ENCODE assay signal across 21 cellular contexts in genomic region chr19:10600149-10600548, GRCh38. TPM values are rescaled to one million over a fixed set of nuclear protein-coding genes. Genes with fewer than 3 reads are reported as not detected.
"Had no signal": no experiment of that assay in that cellular context is flagged by ENCODE, and none has a peak within 500 bp of the region (broad histone marks: within the 10 kb centered on the region; RNA-seq: fewer than 3 reads in every experiment).

No MANE protein-coding gene starts in this region.

- H3K27me3 ChIP-seq: neutrophil, right lobe of liver, testis, tibial nerve had no signal

- H3K36me3 ChIP-seq: neutrophil, right lobe of liver had no signal

- H3K36me3 Mint-ChIP-seq: natural killer cell had no signal

- H3K27me3 Mint-ChIP-seq: stimulated activated memory B cell treated with anti-CD40 and anti-IgM and Interleukin-4, amounts not matched to agents 10 μg/mL and 1 μg/mL and 100 μg/mL, for 72 hours; stimulated activated naive CD8-positive, alpha-beta T cell treated with anti-CD3 and anti-CD28 coated beads, Interleukin-15, Interleukin-2, amounts not matched to agents 100 ng/mL and 50 ng/mL, for 24 hours had no signal

- H3K27ac Mint-ChIP-seq: endodermal cell; natural killer cell; stimulated activated memory B cell treated with anti-CD40 and anti-IgM and Interleukin-4, amounts not matched to agents 10 μg/mL and 1 μg/mL and 100 μg/mL, for 72 hours; stimulated activated naive CD8-positive, alpha-beta T cell treated with anti-CD3 and anti-CD28 coated beads, Interleukin-15, Interleukin-2, amounts not matched to agents 100 ng/mL and 50 ng/mL, for 24 hours had no signal

- H3K9me3 Mint-ChIP-seq: endodermal cell; natural killer cell; stimulated activated memory B cell treated with anti-CD40 and anti-IgM and Interleukin-4, amounts not matched to agents 10 μg/mL and 1 μg/mL and 100 μg/mL, for 72 hours; stimulated activated naive CD8-positive, alpha-beta T cell treated with anti-CD3 and anti-CD28 coated beads, Interleukin-15, Interleukin-2, amounts not matched to agents 100 ng/mL and 50 ng/mL, for 24 hours had no signal

- H3K4me3 ChIP-seq: coronary artery, psoas muscle, right lobe of liver, testis, tibial nerve had no signal

- H3K27ac ChIP-seq: coronary artery, neutrophil, psoas muscle, right lobe of liver, testis had no signal

- H3K9me3 ChIP-seq: neutrophil, psoas muscle, right lobe of liver, testis, tibial nerve had no signal

- DNase-seq: effector CD4-positive, alpha-beta T cell; endodermal cell; erythroblast; foreskin melanocyte; head of caudate nucleus; hippocampal formation; mammary epithelial cell; natural killer cell; psoas muscle; retina; right lobe of liver; stimulated activated CD4-positive, alpha-beta T cell treated with anti-CD3 and anti-CD28 coated beads, Interleukin-1b, Interleukin-23, amount 100 ng/mL, for 48 hours; stimulated activated CD4-positive, alpha-beta T cell treated with anti-CD3 and anti-CD28 coated beads, Interleukin-4, amount 100 ng/mL, for 24 hours; testis had no signal

- ATAC-seq: natural killer cell; psoas muscle; right lobe of liver; stimulated activated memory B cell treated with anti-CD40 and anti-IgM and Interleukin-4, amounts not matched to agents 10 μg/mL and 1 μg/mL and 100 μg/mL, for 72 hours had no signal

- H3K4me3 Mint-ChIP-seq: endodermal cell; natural killer cell; stimulated activated memory B cell treated with anti-CD40 and anti-IgM and Interleukin-4, amounts not matched to agents 10 μg/mL and 1 μg/mL and 100 μg/mL, for 72 hours; stimulated activated naive CD8-positive, alpha-beta T cell treated with anti-CD3 and anti-CD28 coated beads, Interleukin-15, Interleukin-2, amounts not matched to agents 100 ng/mL and 50 ng/mL, for 24 hours had no signal

- H3K4me1 ChIP-seq: right lobe of liver had no signal

RNA-seq across cellular contexts. Expression of gene AP1M2, which starts 13.0 kb away (rescaled TPM):
- total RNA-seq: dermis microvascular lymphatic vessel endothelial cell, endothelial cell of umbilical vein, psoas muscle, tibial nerve had no signal
